21 cellular contexts compared by ENCODE assay signal in genomic region chr1:3908886-3909517, GRCh38.
"Had no signal": no experiment of that assay in that cellular context is flagged by ENCODE, and none has a peak within 500 bp of the region (broad histone marks: within the 10 kb centered on the region; RNA-seq: fewer than 3 reads in every experiment).

No MANE protein-coding gene starts in this region.

- H3K9me3 ChIP-seq: gastrocnemius medialis, heart left ventricle, left lung, ovary, right lobe of liver, upper lobe of right lung had no signal

- H3K36me3 ChIP-seq: brain microvascular endothelial cell, gastrocnemius medialis, heart left ventricle, left lung, ovary, right lobe of liver, upper lobe of right lung, WERI-Rb-1 had no signal

- H3K4me3 Mint-ChIP-seq: central memory CD8-positive, alpha-beta T cell; stimulated activated effector memory CD8-positive, alpha-beta T cell treated with anti-CD3 and anti-CD28 coated beads, Interleukin-12 subunit alpha, Interleukin-12 subunit beta, amount 100 ng/mL, for 72 hours had no signal

- H3K27ac Mint-ChIP-seq: stimulated activated effector memory CD8-positive, alpha-beta T cell treated with anti-CD3 and anti-CD28 coated beads, Interleukin-12 subunit alpha, Interleukin-12 subunit beta, amount 100 ng/mL, for 72 hours had no signal

- H3K27ac ChIP-seq: brain microvascular endothelial cell, gastrocnemius medialis, heart left ventricle, left lung, ovary, right lobe of liver, upper lobe of right lung, WERI-Rb-1 had no signal

- H3K36me3 Mint-ChIP-seq: stimulated activated effector memory CD8-positive, alpha-beta T cell treated with anti-CD3 and anti-CD28 coated beads, Interleukin-12 subunit alpha, Interleukin-12 subunit beta, amount 100 ng/mL, for 72 hours had no signal

- H3K27me3 Mint-ChIP-seq: central memory CD8-positive, alpha-beta T cell had no signal

- H3K9me3 Mint-ChIP-seq: central memory CD8-positive, alpha-beta T cell; stimulated activated effector memory CD8-positive, alpha-beta T cell treated with anti-CD3 and anti-CD28 coated beads, Interleukin-12 subunit alpha, Interleukin-12 subunit beta, amount 100 ng/mL, for 72 hours had no signal

- ATAC-seq: gastrocnemius medialis; heart left ventricle; left lung; stimulated activated effector memory CD8-positive, alpha-beta T cell treated with anti-CD3 and anti-CD28 coated beads, Interleukin-12 subunit alpha, Interleukin-12 subunit beta, amount 100 ng/mL, for 72 hours; upper lobe of right lung had no signal

- H3K4me1 ChIP-seq: left lung had no signal

- DNase-seq: activated CD4-positive, alpha-beta T cell treated with anti-CD3 and anti-CD28 coated beads for 1 hour; activated CD4-positive, alpha-beta T cell treated with anti-CD3 and anti-CD28 coated beads, Interleukin-2, amount 50 U/mL, for 48 hours; activated naive CD4-positive, alpha-beta T cell treated with anti-CD3 and anti-CD28 coated beads, Interleukin-2, amount 50 U/mL, for 16 hours; activated T-cell treated with anti-CD3 and anti-CD28 coated beads, Interleukin-2, amount 50 U/mL, for 1 hour; brain microvascular endothelial cell; cortex of kidney; erythroblast; gastrocnemius medialis; heart left ventricle; mammary epithelial cell; midbrain; ovary; stimulated activated CD4-positive, alpha-beta T cell treated with anti-CD3 and anti-CD28 coated beads, Interleukin-4, amount 100 ng/mL, for 24 hours; WERI-Rb-1 had no signal

- FAIRE-seq: endometrium had no signal

- H3K4me3 ChIP-seq: gastrocnemius medialis, heart left ventricle, left lung, ovary, right lobe of liver, smooth muscle cell, upper lobe of right lung had no signal
